In genomic region chr5:14708551-14708950, GRCh38 we compare ENCODE assay signal across 14 cellular contexts. TPM values are rescaled to one million over a fixed set of nuclear protein-coding genes. Genes with fewer than 3 reads are reported as not detected.
DNase-seq lines count a peak whose midpoint lies in the region; ATAC-seq and TF ChIP-seq lines count a peak whose summit lies in the region.
"Had no signal": no experiment of that assay in that cellular context is flagged by ENCODE, and none has a peak within 500 bp of the region (broad histone marks: within the 10 kb centered on the region; RNA-seq: fewer than 3 reads in every experiment).

No MANE protein-coding gene starts in this region.

- no peak overlapping the region for H3K4me3 Mint-ChIP-seq in activated naive CD4-positive, alpha-beta T cell treated with anti-CD3 and anti-CD28 coated beads, Interleukin-2, amount 10 ng/mL, durations not matched to agents 7 days and 5 days
- no peak overlapping the region for H3K4me3 Mint-ChIP-seq in activated CD8-positive, alpha-beta T cell treated with anti-CD3 and anti-CD28 coated beads, Interleukin-2, amount 10 ng/mL, durations not matched to agents 7 days and 5 days
- no peak overlapping the region for H3K4me3 Mint-ChIP-seq in stimulated activated naive CD8-positive, alpha-beta T cell treated with anti-CD3 and anti-CD28 coated beads, Interleukin-15, amount 100 ng/mL, for 72 hours

- WGBS in suprapubic skin: 94% methylated on average over 5 of the region's 5 CpGs

- no peaks in the 10 kb centered on the region for H3K9me3 Mint-ChIP-seq in activated naive CD4-positive, alpha-beta T cell treated with anti-CD3 and anti-CD28 coated beads, Interleukin-2, amount 10 ng/mL, durations not matched to agents 7 days and 5 days
- no peaks in the 10 kb centered on the region for H3K9me3 Mint-ChIP-seq in activated CD8-positive, alpha-beta T cell treated with anti-CD3 and anti-CD28 coated beads, Interleukin-2, amount 10 ng/mL, durations not matched to agents 7 days and 5 days (ENCODE audit: insufficient read depth)
- H3K9me3 Mint-ChIP-seq in stimulated activated naive CD8-positive, alpha-beta T cell treated with anti-CD3 and anti-CD28 coated beads, Interleukin-15, amount 100 ng/mL, for 72 hours: no peaks in the 10 kb centered on the region

- H3K4me3 ChIP-seq in epithelial cell of proximal tubule (ENCODE audit: low read depth, low read length): no peak overlapping the region
- no peak overlapping the region for H3K4me3 ChIP-seq in HAP-1
- no peak overlapping the region for H3K4me3 ChIP-seq in suprapubic skin
- H3K4me3 ChIP-seq: lower lobe of right lung had no signal

- H3K27ac ChIP-seq in suprapubic skin: no peak overlapping the region
- H3K27ac ChIP-seq: lower lobe of right lung, VCaP had no signal

- peaks cover 18% of the 10 kb centered on the region for H3K36me3 ChIP-seq in HAP-1 (replicated peaks)
- H3K36me3 ChIP-seq in suprapubic skin: peaks cover 52% of the 10 kb centered on the region

- H3K4me1 ChIP-seq in HAP-1: peaks cover 8% of the 10 kb centered on the region
- H3K4me1 ChIP-seq in suprapubic skin: peaks cover 19% of the 10 kb centered on the region
- H3K4me1 ChIP-seq: lower lobe of right lung had no signal

- peak overlapping the region; percentile 100 for H3K27ac Mint-ChIP-seq in activated naive CD4-positive, alpha-beta T cell treated with anti-CD3 and anti-CD28 coated beads, Interleukin-2, amount 10 ng/mL, durations not matched to agents 7 days and 5 days
- H3K27ac Mint-ChIP-seq in activated CD8-positive, alpha-beta T cell treated with anti-CD3 and anti-CD28 coated beads, Interleukin-2, amount 10 ng/mL, durations not matched to agents 7 days and 5 days: peak overlapping the region; percentile 97
- H3K27ac Mint-ChIP-seq in stimulated activated naive CD8-positive, alpha-beta T cell treated with anti-CD3 and anti-CD28 coated beads, Interleukin-15, amount 100 ng/mL, for 72 hours: peak overlapping the region; percentile 81 to 91

- no peaks in the 10 kb centered on the region for H3K27me3 Mint-ChIP-seq in activated naive CD4-positive, alpha-beta T cell treated with anti-CD3 and anti-CD28 coated beads, Interleukin-2, amount 10 ng/mL, durations not matched to agents 7 days and 5 days
- no peaks in the 10 kb centered on the region for H3K27me3 Mint-ChIP-seq in activated CD8-positive, alpha-beta T cell treated with anti-CD3 and anti-CD28 coated beads, Interleukin-2, amount 10 ng/mL, durations not matched to agents 7 days and 5 days (ENCODE audit: low read depth)
- no peaks in the 10 kb centered on the region for H3K27me3 Mint-ChIP-seq in stimulated activated naive CD8-positive, alpha-beta T cell treated with anti-CD3 and anti-CD28 coated beads, Interleukin-15, amount 100 ng/mL, for 72 hours

- no peak for DNase-seq in activated naive CD4-positive, alpha-beta T cell treated with anti-CD3 and anti-CD28 coated beads, Interleukin-2, amount 10 ng/mL, durations not matched to agents 7 days and 5 days
- DNase-seq in activated naive CD4-positive, alpha-beta T cell (lab: John Stamatoyannopoulos, UW): no peak
- peak; percentile 31 for DNase-seq in activated CD8-positive, alpha-beta T cell treated with anti-CD3 and anti-CD28 coated beads, Interleukin-2, amount 10 ng/mL, durations not matched to agents 7 days and 5 days
- peak; percentile 63 for DNase-seq in epithelial cell of proximal tubule (ENCODE audit: low read depth)
- DNase-seq in stimulated activated naive CD8-positive, alpha-beta T cell treated with anti-CD3 and anti-CD28 coated beads, Interleukin-15, amount 100 ng/mL, for 72 hours: no peak
- DNase-seq in HAP-1 (ENCODE audit: low spot score in 2 of 2): no peak
- DNase-seq in suprapubic skin (ENCODE audit: low spot score in 2 of 2): no peak
- DNase-seq: amniotic stem cell; COR-L47; effector CD8-positive, alpha-beta T cell; lower lobe of right lung; NCI-H446 had no signal

- CTCF ChIA-PET in activated naive CD4-positive, alpha-beta T cell treated with anti-CD3 and anti-CD28 coated beads, Interleukin-2, amount 10 ng/mL, durations not matched to agents 7 days and 5 days (lab: Charles Lee): interaction anchor here (0.6 to 3.7 kb wide), 10 partner anchors 11 to 295 kb away, joined by 3 to 23 read pairs (median 4); no protein-coding TSS in a partner anchor
- CTCF ChIA-PET in activated CD8-positive, alpha-beta T cell treated with anti-CD3 and anti-CD28 coated beads, Interleukin-2, amount 10 ng/mL, durations not matched to agents 7 days and 5 days (lab: Charles Lee): interaction anchor here (0.8 to 5.2 kb wide), 8 partner anchors 17 to 344 kb away, joined by 3 to 40 read pairs (median 5); no protein-coding TSS in a partner anchor

- H3K36me3 Mint-ChIP-seq in activated naive CD4-positive, alpha-beta T cell treated with anti-CD3 and anti-CD28 coated beads, Interleukin-2, amount 10 ng/mL, durations not matched to agents 7 days and 5 days: peaks cover 79% of the 10 kb centered on the region
- H3K36me3 Mint-ChIP-seq in activated CD8-positive, alpha-beta T cell treated with anti-CD3 and anti-CD28 coated beads, Interleukin-2, amount 10 ng/mL, durations not matched to agents 7 days and 5 days (ENCODE audit: low read depth): peaks cover 87% of the 10 kb centered on the region

- ATAC-seq in activated CD8-positive, alpha-beta T cell treated with anti-CD3 and anti-CD28 coated beads, Interleukin-2, amount 10 ng/mL, durations not matched to agents 7 days and 5 days: no peak
- ATAC-seq in stimulated activated naive CD8-positive, alpha-beta T cell treated with anti-CD3 and anti-CD28 coated beads, Interleukin-15, amount 100 ng/mL, for 72 hours: no peak
- ATAC-seq in GM19023 (IDR thresholded peaks at IDR 0.05; ENCODE audit: unreplicated experiment): no peak
- ATAC-seq: lower lobe of right lung had no signal

- TF ChIP-seq POLR2A in suprapubic skin (IDR thresholded peaks at IDR 0.05): no peak

- H3K27me3 ChIP-seq in HAP-1 (ENCODE audit: low read depth) (no peaks in the 10 kb centered on the region), suprapubic skin (no peaks in the 10 kb centered on the region)

- POLR2A ChIA-PET in activated CD8-positive, alpha-beta T cell treated with anti-CD3 and anti-CD28 coated beads, Interleukin-2, amount 10 ng/mL, durations not matched to agents 7 days and 5 days (lab: Charles Lee): interaction anchor here (0.9 to 1.2 kb wide), 2 partner anchors 52 to 284 kb away, joined by 3 to 4 read pairs; no protein-coding TSS in a partner anchor

- H3K4me1 Mint-ChIP-seq in activated naive CD4-positive, alpha-beta T cell treated with anti-CD3 and anti-CD28 coated beads, Interleukin-2, amount 10 ng/mL, durations not matched to agents 7 days and 5 days: peaks cover 66% of the 10 kb centered on the region
- H3K4me1 Mint-ChIP-seq in activated CD8-positive, alpha-beta T cell treated with anti-CD3 and anti-CD28 coated beads, Interleukin-2, amount 10 ng/mL, durations not matched to agents 7 days and 5 days (ENCODE audit: low read depth): peaks cover 62% of the 10 kb centered on the region
- H3K4me1 Mint-ChIP-seq in stimulated activated naive CD8-positive, alpha-beta T cell treated with anti-CD3 and anti-CD28 coated beads, Interleukin-15, amount 100 ng/mL, for 72 hours: peaks cover 66% of the 10 kb centered on the region

- no peak for TF ChIP-seq EP300 in suprapubic skin (IDR thresholded peaks at IDR 0.05)

- TF ChIP-seq CTCF in epithelial cell of proximal tubule (conservative IDR thresholded peaks at IDR 0.05; ENCODE audit: low read depth, low read length): no peak
- no peak for TF ChIP-seq CTCF in suprapubic skin (IDR thresholded peaks at IDR 0.05)

- in situ Hi-C loops in HAP-1 (cut with MboI; ENCODE audit: low sequenced_read_pairs): no loop called here

- H3K9me3 ChIP-seq in HAP-1: no peaks in the 10 kb centered on the region
- no peaks in the 10 kb centered on the region for H3K9me3 ChIP-seq in suprapubic skin
- H3K9me3 ChIP-seq: lower lobe of right lung had no signal

RNA-seq across cellular contexts. Expression of gene OTULIN, which starts 44.0 kb away (rescaled TPM):
- total RNA-seq in activated CD8-positive, alpha-beta T cell treated with anti-CD3 and anti-CD28 coated beads, Interleukin-2, amount 10 ng/mL, durations not matched to agents 7 days and 5 days: 10 to 100 TPM; 71.2 to 80.7 TPM
- total RNA-seq in epithelial cell of proximal tubule (32.9 and 39.4 TPM in 2 replicates), suprapubic skin (100 to 1,000 TPM in 1 of 4 donors, 10 to 100 TPM in 3; 44.8 to 155 (median 62.5) TPM)

Comparison
In these comparisons a context has a peak if more than half of its experiments do, and no peak if none do; other contexts are left out.
1. DNase-seq: peak in activated CD8-positive, alpha-beta T cell treated with anti-CD3 and anti-CD28 coated beads, Interleukin-2, amount 10 ng/mL, durations not matched to agents 7 days and 5 days (single experiment) and epithelial cell of proximal tubule (single experiment); none in activated naive CD4-positive, alpha-beta T cell treated with anti-CD3 and anti-CD28 coated beads, Interleukin-2, amount 10 ng/mL, durations not matched to agents 7 days and 5 days (single experiment), activated naive CD4-positive, alpha-beta T cell (0 of 4), stimulated activated naive CD8-positive, alpha-beta T cell treated with anti-CD3 and anti-CD28 coated beads, Interleukin-15, amount 100 ng/mL, for 72 hours (0 of 2), HAP-1 (0 of 2) and suprapubic skin (0 of 2).
2. Peak in every context shown above with its lines, with median percentiles within 50 percentile points of each other: H3K27ac Mint-ChIP-seq.